Comparison of ENCODE assay signal across 10 cellular contexts in the genomic region with DNA sequence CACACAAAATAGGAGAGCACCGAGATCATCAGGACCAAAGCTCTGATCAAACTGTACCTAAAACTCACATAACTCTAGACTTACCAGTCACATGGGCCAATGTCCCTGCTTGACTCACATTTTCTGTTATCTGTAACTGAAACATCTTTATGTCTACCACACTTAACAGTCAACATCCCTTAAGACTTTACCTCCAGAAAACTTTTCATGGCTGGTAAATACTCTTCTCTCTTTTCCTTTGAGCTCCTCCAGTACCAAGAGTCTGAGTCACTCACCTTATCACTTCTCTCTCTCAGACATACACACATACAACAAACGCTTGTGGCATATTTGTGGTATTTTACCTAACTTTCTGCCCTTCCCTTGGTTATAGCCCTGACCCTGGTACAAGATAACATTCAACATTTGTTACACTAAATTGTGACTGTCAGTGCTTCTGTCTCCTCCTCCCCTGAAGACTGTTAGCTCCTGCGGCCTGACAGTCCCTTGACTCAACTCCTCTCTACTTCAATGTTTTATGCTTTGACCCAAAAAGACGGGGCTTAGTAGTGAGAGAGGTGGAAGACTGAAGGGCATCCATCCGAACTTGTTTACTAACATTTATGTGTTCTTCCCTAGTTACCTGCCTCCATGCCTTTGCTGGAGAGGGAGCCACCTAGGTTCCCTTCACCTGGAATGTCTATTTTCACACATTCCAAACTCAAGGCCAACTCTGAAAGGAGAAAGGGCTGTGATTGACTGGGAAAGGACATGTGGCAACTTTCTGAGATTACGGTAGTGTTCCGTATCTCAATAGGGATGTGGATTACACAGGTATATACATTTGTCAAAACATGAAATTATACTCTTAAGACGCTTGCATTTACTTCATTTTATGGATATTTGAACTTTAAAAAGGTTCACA. TPM values are rescaled to one million over a fixed set of nuclear protein-coding genes. Genes with fewer than 3 reads are reported as not detected.
DNase-seq lines count a peak whose midpoint lies in the region; ATAC-seq lines count a peak whose summit lies in the region.
"Had no signal": no experiment of that assay in that cellular context is flagged by ENCODE, and none has a peak within 500 bp of the region (broad histone marks: within the 10 kb centered on the region; RNA-seq: fewer than 3 reads in every experiment).

No MANE protein-coding gene starts in this region.

- no peak overlapping the region for H3K4me3 Mint-ChIP-seq in activated naive CD8-positive, alpha-beta T cell treated with anti-CD3 and anti-CD28 coated beads, Interleukin-2, amount 10 ng/mL, durations not matched to agents 7 days and 5 days
- H3K4me3 Mint-ChIP-seq: CD8-positive, alpha-beta memory T cell had no signal

- H3K4ac ChIP-seq in mesendoderm (ENCODE audit: low read depth, low read length) = no peak overlapping the region

- H3K9ac ChIP-seq in mesendoderm (ENCODE audit: low read length) = no peak overlapping the region

- peak; percentile 2 for DNase-seq in H4 (ENCODE audit: low spot score)
- peak; percentile 71 for DNase-seq in M059J (ENCODE audit: low read depth)
- DNase-seq in activated naive CD8-positive, alpha-beta T cell treated with anti-CD3 and anti-CD28 coated beads, Interleukin-2, amount 10 ng/mL, durations not matched to agents 7 days and 5 days = no peak
- DNase-seq in mesendoderm = peak; percentile 44
- DNase-seq in Kasumi-1 (lab: John Stamatoyannopoulos, UW) = no peak
- no peak for DNase-seq in NCI-H446 (lab: John Stamatoyannopoulos, UW)
- DNase-seq in effector CD4-positive, alpha-beta T cell = no peak
- DNase-seq: CD8-positive, alpha-beta memory T cell; RPMI8226; T-helper 9 cell had no signal

- no peak overlapping the region for H3K4me3 ChIP-seq in mesendoderm (ENCODE audit: low read length)

- H3K27ac Mint-ChIP-seq in activated naive CD8-positive, alpha-beta T cell treated with anti-CD3 and anti-CD28 coated beads, Interleukin-2, amount 10 ng/mL, durations not matched to agents 7 days and 5 days = no peak overlapping the region

- H2BK120ac ChIP-seq in mesendoderm (ENCODE audit: low read depth, low read length) = no peak overlapping the region

- no peaks in the 10 kb centered on the region for H3K9me3 Mint-ChIP-seq in activated naive CD8-positive, alpha-beta T cell treated with anti-CD3 and anti-CD28 coated beads, Interleukin-2, amount 10 ng/mL, durations not matched to agents 7 days and 5 days

- no peak overlapping the region for H3K27ac ChIP-seq in mesendoderm (ENCODE audit: low read depth, low read length)

- ATAC-seq in activated naive CD8-positive, alpha-beta T cell treated with anti-CD3 and anti-CD28 coated beads, Interleukin-2, amount 10 ng/mL, durations not matched to agents 7 days and 5 days (ENCODE audit: low read depth) = peak; percentile 26

- H3K27me3 Mint-ChIP-seq in activated naive CD8-positive, alpha-beta T cell treated with anti-CD3 and anti-CD28 coated beads, Interleukin-2, amount 10 ng/mL, durations not matched to agents 7 days and 5 days = peaks cover 8% of the 10 kb centered on the region

- H3K36me3 Mint-ChIP-seq in activated naive CD8-positive, alpha-beta T cell treated with anti-CD3 and anti-CD28 coated beads, Interleukin-2, amount 10 ng/mL, durations not matched to agents 7 days and 5 days = no peaks in the 10 kb centered on the region

- no peaks in the 10 kb centered on the region for H3K79me2 ChIP-seq in mesendoderm (ENCODE audit: control insufficient read depth, insufficient read depth, low read length)

- H3K56ac ChIP-seq in mesendoderm (ENCODE audit: low read length) = no peak overlapping the region

- no peak overlapping the region for H4K8ac ChIP-seq in mesendoderm (ENCODE audit: low read depth, low read length)

- H3K18ac ChIP-seq in mesendoderm (ENCODE audit: low read length) = no peak overlapping the region

- peaks cover 16% of the 10 kb centered on the region for H3K4me1 Mint-ChIP-seq in activated naive CD8-positive, alpha-beta T cell treated with anti-CD3 and anti-CD28 coated beads, Interleukin-2, amount 10 ng/mL, durations not matched to agents 7 days and 5 days
- H3K4me1 Mint-ChIP-seq: CD8-positive, alpha-beta memory T cell had no signal

- POLR2A ChIA-PET in activated naive CD8-positive, alpha-beta T cell treated with anti-CD3 and anti-CD28 coated beads, Interleukin-2, amount 10 ng/mL, durations not matched to agents 7 days and 5 days (lab: Charles Lee) = interaction anchor here (1.4 kb wide), 1 partner anchor 9 kb away, joined by 3 read pairs; no protein-coding TSS in a partner anchor

- H3K4me1 ChIP-seq in mesendoderm (ENCODE audit: control insufficient read depth, low read depth, low read length) = no peaks in the 10 kb centered on the region

- no peak overlapping the region for H3K4me2 ChIP-seq in mesendoderm (ENCODE audit: low read length)

- no peaks in the 10 kb centered on the region for H3K79me1 ChIP-seq in mesendoderm (ENCODE audit: low read length)

- no peak overlapping the region for H2BK5ac ChIP-seq in mesendoderm (ENCODE audit: low read length)

- H3K36me3 ChIP-seq in mesendoderm (ENCODE audit: control insufficient read depth, insufficient read depth, low read length) = no peaks in the 10 kb centered on the region

- H3K23ac ChIP-seq in mesendoderm (ENCODE audit: low read length) = no peak overlapping the region

- H4K5ac ChIP-seq in mesendoderm (ENCODE audit: low read length) = no peak overlapping the region

- no CpG with 5 or more reads among the region's 8 CpGs for WGBS in mesendoderm (ENCODE audit: extremely low coverage, insufficient coverage, low lambda C conversion rate)

- no peak overlapping the region for H2AK5ac ChIP-seq in mesendoderm (ENCODE audit: low read length)

- no peaks in the 10 kb centered on the region for H3K27me3 ChIP-seq in mesendoderm (ENCODE audit: insufficient read depth, low read length, poor library complexity)

- H2BK15ac ChIP-seq in mesendoderm (replicated peaks; ENCODE audit: low read depth) = no peak overlapping the region

RNA-seq across cellular contexts. Expression of gene EFHB, which starts 3.7 kb away (rescaled TPM):
- total RNA-seq in H4 (2014; rRNA removed; shearing (Covaris generic)) = not detected in 2 replicates
- total RNA-seq in M059J (2014; rRNA removed; shearing (Covaris generic)) = 0.15 TPM in 1 of 2 replicates, not detected in the other
- total RNA-seq in activated naive CD8-positive, alpha-beta T cell treated with anti-CD3 and anti-CD28 coated beads, Interleukin-2, amount 10 ng/mL, durations not matched to agents 7 days and 5 days = under 1 TPM in 1 of 2 experiments, not detected in 1; 0.17 TPM
- 0.35 TPM for polyA plus RNA-seq in mesendoderm (2013, experiment 1 of 2)
- polyA plus RNA-seq in mesendoderm (2013, experiment 2 of 2) = 0.41 TPM
- polyA plus RNA-seq: CD8-positive, alpha-beta memory T cell had no signal

RNA-seq across cellular contexts. Expression of gene RAB5A, which starts 9.2 kb away (rescaled TPM):
- total RNA-seq in H4 (2014; rRNA removed; shearing (Covaris generic)) = 14.5 and 15.9 TPM in 2 replicates
- 37.8 and 58.7 TPM in 2 replicates for total RNA-seq in M059J (2014; rRNA removed; shearing (Covaris generic))
- total RNA-seq in activated naive CD8-positive, alpha-beta T cell treated with anti-CD3 and anti-CD28 coated beads, Interleukin-2, amount 10 ng/mL, durations not matched to agents 7 days and 5 days = 10 to 100 TPM; 62.1 to 63.6 TPM
- polyA plus RNA-seq in mesendoderm (2013, experiment 1 of 2) = 55.2 TPM
- 57.7 TPM for polyA plus RNA-seq in mesendoderm (2013, experiment 2 of 2)

Comparison
In these comparisons a context has a peak if more than half of its experiments do, and no peak if none do; other contexts are left out.
1. DNase-seq: peak in H4 (single experiment), M059J (single experiment) and mesendoderm (single experiment); none in activated naive CD8-positive, alpha-beta T cell treated with anti-CD3 and anti-CD28 coated beads, Interleukin-2, amount 10 ng/mL, durations not matched to agents 7 days and 5 days (single experiment), Kasumi-1 (0 of 2), NCI-H446 (0 of 2) and effector CD4-positive, alpha-beta T cell (single experiment).